ENCODE assay signal across 12 cellular contexts in the genomic region with DNA sequence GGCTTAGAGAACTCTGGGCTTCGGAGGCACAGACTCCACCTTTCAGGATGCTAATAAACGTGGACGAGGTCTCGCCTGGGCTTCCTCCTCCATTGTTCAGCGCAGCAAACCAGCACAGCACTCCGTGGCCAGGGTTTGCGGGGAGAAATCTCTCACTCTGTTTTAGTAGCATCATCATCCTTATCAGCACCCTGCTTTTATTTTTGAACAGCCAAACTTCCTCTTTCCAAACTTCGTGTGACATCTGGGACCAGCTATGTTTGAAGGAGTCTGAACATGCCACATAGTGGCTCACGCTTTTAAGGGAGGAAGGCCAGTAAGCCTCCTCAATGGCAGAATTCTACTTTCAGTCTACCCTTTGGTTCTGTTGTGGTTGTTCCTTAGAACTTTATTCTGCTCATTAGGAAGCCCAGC.
A peak's percentile ranks its signal among the peaks of the same experiment; 100 is the strongest.
DNase-seq lines count a peak whose midpoint lies in the region; ATAC-seq, FAIRE-seq and TF ChIP-seq lines count a peak whose summit lies in the region.
"Had no signal": no experiment of that assay in that cellular context is flagged by ENCODE, and none has a peak within 500 bp of the region (broad histone marks: within the 10 kb centered on the region; RNA-seq: fewer than 3 reads in every experiment).

No MANE protein-coding gene starts in this region.

- DNase-seq in GF-D8 (lab: John Stamatoyannopoulos, UW) (peak; percentile 75), NB4 (ENCODE audit: low read depth) (peak; percentile 76), bronchial epithelial cell (ENCODE audit: low read depth) (peak; percentile 53), trophoblast cell (no peak), DMS114 treated with DMSO at 0.1 percent for 48 hours (lab: John Stamatoyannopoulos, UW; ENCODE audit: unreplicated experiment) (no peak), EL (no peak)
- DNase-seq: activated CD4-positive, alpha-beta T cell treated with anti-CD3 and anti-CD28 coated beads for 4 hours; NCI-H524; retina had no signal

- H3K27me3 ChIP-seq in bronchial epithelial cell (ENCODE audit: control insufficient read depth, insufficient read depth, low read length) (no peaks in the 10 kb centered on the region), trophoblast cell (ENCODE audit: insufficient read depth, low read length) (no peaks in the 10 kb centered on the region)

- H3K23ac ChIP-seq in trophoblast cell (ENCODE audit: low read length), result no peak overlapping the region

- WGBS in trophoblast cell (ENCODE audit: extremely low coverage, insufficient coverage, insufficient read length), result no CpG with 5 or more reads among the region's 9 CpGs

- H3K14ac ChIP-seq in trophoblast cell (ENCODE audit: low read length), result no peak overlapping the region

- H2BK120ac ChIP-seq in trophoblast cell (ENCODE audit: insufficient read depth, low read length, poor library complexity), result no peak overlapping the region

- H4K12ac ChIP-seq in trophoblast cell (ENCODE audit: low read depth, low read length), result no peak overlapping the region

- H3K9ac ChIP-seq in trophoblast cell (ENCODE audit: low read length), result no peak overlapping the region

- H2AK5ac ChIP-seq in trophoblast cell (ENCODE audit: low read length), result no peak overlapping the region

- H4K8ac ChIP-seq in trophoblast cell (ENCODE audit: low read depth, low read length), result no peak overlapping the region

- H3K79me1 ChIP-seq in trophoblast cell (ENCODE audit: low read length), result peaks cover 5% of the 10 kb centered on the region

- H3K18ac ChIP-seq in trophoblast cell (ENCODE audit: low read length), result peak overlapping the region; percentile 25

- H3K4me2 ChIP-seq in trophoblast cell (ENCODE audit: low read length), result no peak overlapping the region

- peaks cover 18% of the 10 kb centered on the region for H3K79me2 ChIP-seq in trophoblast cell (ENCODE audit: control insufficient read depth, insufficient read depth, low read length, poor library complexity)

- TF ChIP-seq CTCF in NB4 (IDR thresholded peaks at IDR 0.05; ENCODE audit: low read depth, low read length) (no peak), bronchial epithelial cell (IDR thresholded peaks at IDR 0.05; ENCODE audit: insufficient read depth, low read length, severe bottlenecking) (no peak)

- ATAC-seq in HG02623 (IDR thresholded peaks at IDR 0.05; ENCODE audit: unreplicated experiment) (no peak), GM19452 (IDR thresholded peaks at IDR 0.05; ENCODE audit: unreplicated experiment) (no peak)

- H4K91ac ChIP-seq in trophoblast cell (ENCODE audit: low read depth, low read length), result no peak overlapping the region

- no peak overlapping the region for H2BK12ac ChIP-seq in trophoblast cell (ENCODE audit: low read length)

- H3K4ac ChIP-seq in trophoblast cell (ENCODE audit: low read depth, low read length), result peak overlapping the region; percentile 84

- TF ChIP-seq POLR2A in NB4 (IDR thresholded peaks at IDR 0.05; ENCODE audit: extremely low read depth, insufficient read length), result no peak

- peaks cover 17 to 24% of the 10 kb centered on the region in 2 experiments for H3K4me1 ChIP-seq in trophoblast cell (ENCODE audit: control insufficient read depth in 1 of 2, insufficient read depth in 2 of 2, low read length in 2 of 2)

- no peak overlapping the region for H2BK5ac ChIP-seq in trophoblast cell (ENCODE audit: low read depth, low read length, poor library complexity)

- no peaks in the 10 kb centered on the region for H3K36me3 ChIP-seq in bronchial epithelial cell (ENCODE audit: control insufficient read depth, insufficient read depth, low read length)
- H3K36me3 ChIP-seq in trophoblast cell (ENCODE audit: control insufficient read depth in 1 of 2, insufficient read depth in 2 of 2, low read length in 2 of 2), result no peaks in the 10 kb centered on the region

- H2AFZ ChIP-seq in trophoblast cell (ENCODE audit: insufficient read depth, low read length, poor library complexity), result peak overlapping the region; percentile 30

- no peak for FAIRE-seq in bronchial epithelial cell (lab: Jason Lieb, UNC)
- FAIRE-seq: colon had no signal

- H3K4me3 ChIP-seq in NB4 (ENCODE audit: low read depth, low read length), result no peak overlapping the region
- H3K4me3 ChIP-seq in bronchial epithelial cell (ENCODE audit: low read depth, low read length), result no peak overlapping the region
- no peak overlapping the region for H3K4me3 ChIP-seq in trophoblast cell (ENCODE audit: low read depth, low read length)

- H3K9me3 ChIP-seq in trophoblast cell (ENCODE audit: insufficient read depth, low read depth, low read length), result no peaks in the 10 kb centered on the region

- H3K27ac ChIP-seq in trophoblast cell (ENCODE audit: low read depth, low read length), result no peak overlapping the region

Comparison
In these comparisons a context has a peak if more than half of its experiments do, and no peak if none do; other contexts are left out.
1. DNase-seq: peak in GF-D8 (single experiment), NB4 (single experiment) and bronchial epithelial cell (single experiment); none in trophoblast cell (0 of 2), DMS114 treated with DMSO at 0.1 percent for 48 hours (single experiment) and EL (single experiment).